In the genomic region with DNA sequence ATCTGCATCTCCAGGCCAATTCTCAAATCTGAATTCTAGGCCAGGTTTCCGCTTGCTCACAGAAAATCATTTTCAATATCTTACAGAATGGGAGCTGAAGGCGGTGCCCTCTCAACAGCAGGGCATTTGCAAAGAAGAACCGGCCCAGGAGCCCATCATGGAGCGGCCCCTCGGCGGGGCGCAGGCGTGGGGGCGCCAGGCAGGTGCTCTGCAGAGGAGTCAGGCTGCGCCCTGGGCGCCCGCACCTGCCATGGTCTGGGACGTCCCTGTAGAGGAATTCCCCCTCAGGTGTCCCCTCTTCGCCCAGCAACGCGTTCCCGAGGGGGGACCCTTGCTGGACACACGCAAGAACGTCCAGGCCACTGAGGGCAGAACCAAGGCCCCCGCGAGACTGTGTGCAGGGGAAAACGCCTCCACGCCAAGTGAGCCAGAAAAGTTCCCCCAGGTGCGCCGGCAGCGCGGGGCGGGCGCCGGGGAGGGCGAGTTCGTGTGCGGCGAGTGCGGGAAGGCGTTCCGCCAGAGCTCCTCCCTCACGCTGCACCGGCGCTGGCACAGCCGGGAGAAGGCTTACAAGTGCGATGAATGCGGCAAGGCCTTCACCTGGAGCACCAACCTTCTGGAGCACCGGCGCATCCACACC, we compare ENCODE assay signal across 1 cellular context.
TF ChIP-seq lines count a peak whose summit lies in the region.

No MANE protein-coding gene starts in this region.

TF ChIP-seq in K562, 482 proteins besides CTCF, POLR2A, EP300 and RAD21:
- TF ChIP-seq TAF15 (IDR thresholded peaks at IDR 0.05; ENCODE audit: low read depth, low read length) (0 out of 2 replicates have a peak, but pooled peaks have one; percentile 56), FIP1L1 (IDR thresholded peaks at IDR 0.05; ENCODE audit: low read depth, low read length, poor library complexity, severe bottlenecking) (peak; percentile 26), ZNF436 (CRISPR knock-in tag; IDR thresholded peaks at IDR 0.05) (no peak), ZNF384 (IDR thresholded peaks at IDR 0.05; ENCODE audit: low read depth, low read length) (no peak), ZBED1 (IDR thresholded peaks at IDR 0.05) (0 out of 2 replicates have a peak, but pooled peaks have one; percentile 39), MIER1 (IDR thresholded peaks at IDR 0.05; ENCODE audit: low read depth) (no peak), HMGN3 (IDR thresholded peaks at IDR 0.05; ENCODE audit: borderline replicate concordance, extremely low read depth, insufficient read length, low read depth, low read length) (peak; percentile 20), ZNF184 (CRISPR knock-in tag; IDR thresholded peaks at IDR 0.05) (0 out of 2 replicates have a peak, but pooled peaks have one; percentile 63)
- TF ChIP-seq, protein P1, sequence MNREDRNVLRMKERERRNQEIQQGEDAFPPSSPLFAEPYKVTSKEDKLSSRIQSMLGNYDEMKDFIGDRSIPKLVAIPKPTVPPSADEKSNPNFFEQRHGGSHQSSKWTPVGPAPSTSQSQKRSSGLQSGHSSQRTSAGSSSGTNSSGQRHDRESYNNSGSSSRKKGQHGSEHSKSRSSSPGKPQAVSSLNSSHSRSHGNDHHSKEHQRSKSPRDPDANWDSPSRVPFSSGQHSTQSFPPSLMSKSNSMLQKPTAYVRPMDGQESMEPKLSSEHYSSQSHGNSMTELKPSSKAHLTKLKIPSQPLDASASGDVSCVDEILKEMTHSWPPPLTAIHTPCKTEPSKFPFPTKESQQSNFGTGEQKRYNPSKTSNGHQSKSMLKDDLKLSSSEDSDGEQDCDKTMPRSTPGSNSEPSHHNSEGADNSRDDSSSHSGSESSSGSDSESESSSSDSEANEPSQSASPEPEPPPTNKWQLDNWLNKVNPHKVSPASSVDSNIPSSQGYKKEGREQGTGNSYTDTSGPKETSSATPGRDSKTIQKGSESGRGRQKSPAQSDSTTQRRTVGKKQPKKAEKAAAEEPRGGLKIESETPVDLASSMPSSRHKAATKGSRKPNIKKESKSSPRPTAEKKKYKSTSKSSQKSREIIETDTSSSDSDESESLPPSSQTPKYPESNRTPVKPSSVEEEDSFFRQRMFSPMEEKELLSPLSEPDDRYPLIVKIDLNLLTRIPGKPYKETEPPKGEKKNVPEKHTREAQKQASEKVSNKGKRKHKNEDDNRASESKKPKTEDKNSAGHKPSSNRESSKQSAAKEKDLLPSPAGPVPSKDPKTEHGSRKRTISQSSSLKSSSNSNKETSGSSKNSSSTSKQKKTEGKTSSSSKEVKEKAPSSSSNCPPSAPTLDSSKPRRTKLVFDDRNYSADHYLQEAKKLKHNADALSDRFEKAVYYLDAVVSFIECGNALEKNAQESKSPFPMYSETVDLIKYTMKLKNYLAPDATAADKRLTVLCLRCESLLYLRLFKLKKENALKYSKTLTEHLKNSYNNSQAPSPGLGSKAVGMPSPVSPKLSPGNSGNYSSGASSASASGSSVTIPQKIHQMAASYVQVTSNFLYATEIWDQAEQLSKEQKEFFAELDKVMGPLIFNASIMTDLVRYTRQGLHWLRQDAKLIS (CRISPR knock-in tag; IDR thresholded peaks at IDR 0.05), result peak; percentile 70; the same call in 1 of the 2 replicates
- TF ChIP-seq, protein P2, sequence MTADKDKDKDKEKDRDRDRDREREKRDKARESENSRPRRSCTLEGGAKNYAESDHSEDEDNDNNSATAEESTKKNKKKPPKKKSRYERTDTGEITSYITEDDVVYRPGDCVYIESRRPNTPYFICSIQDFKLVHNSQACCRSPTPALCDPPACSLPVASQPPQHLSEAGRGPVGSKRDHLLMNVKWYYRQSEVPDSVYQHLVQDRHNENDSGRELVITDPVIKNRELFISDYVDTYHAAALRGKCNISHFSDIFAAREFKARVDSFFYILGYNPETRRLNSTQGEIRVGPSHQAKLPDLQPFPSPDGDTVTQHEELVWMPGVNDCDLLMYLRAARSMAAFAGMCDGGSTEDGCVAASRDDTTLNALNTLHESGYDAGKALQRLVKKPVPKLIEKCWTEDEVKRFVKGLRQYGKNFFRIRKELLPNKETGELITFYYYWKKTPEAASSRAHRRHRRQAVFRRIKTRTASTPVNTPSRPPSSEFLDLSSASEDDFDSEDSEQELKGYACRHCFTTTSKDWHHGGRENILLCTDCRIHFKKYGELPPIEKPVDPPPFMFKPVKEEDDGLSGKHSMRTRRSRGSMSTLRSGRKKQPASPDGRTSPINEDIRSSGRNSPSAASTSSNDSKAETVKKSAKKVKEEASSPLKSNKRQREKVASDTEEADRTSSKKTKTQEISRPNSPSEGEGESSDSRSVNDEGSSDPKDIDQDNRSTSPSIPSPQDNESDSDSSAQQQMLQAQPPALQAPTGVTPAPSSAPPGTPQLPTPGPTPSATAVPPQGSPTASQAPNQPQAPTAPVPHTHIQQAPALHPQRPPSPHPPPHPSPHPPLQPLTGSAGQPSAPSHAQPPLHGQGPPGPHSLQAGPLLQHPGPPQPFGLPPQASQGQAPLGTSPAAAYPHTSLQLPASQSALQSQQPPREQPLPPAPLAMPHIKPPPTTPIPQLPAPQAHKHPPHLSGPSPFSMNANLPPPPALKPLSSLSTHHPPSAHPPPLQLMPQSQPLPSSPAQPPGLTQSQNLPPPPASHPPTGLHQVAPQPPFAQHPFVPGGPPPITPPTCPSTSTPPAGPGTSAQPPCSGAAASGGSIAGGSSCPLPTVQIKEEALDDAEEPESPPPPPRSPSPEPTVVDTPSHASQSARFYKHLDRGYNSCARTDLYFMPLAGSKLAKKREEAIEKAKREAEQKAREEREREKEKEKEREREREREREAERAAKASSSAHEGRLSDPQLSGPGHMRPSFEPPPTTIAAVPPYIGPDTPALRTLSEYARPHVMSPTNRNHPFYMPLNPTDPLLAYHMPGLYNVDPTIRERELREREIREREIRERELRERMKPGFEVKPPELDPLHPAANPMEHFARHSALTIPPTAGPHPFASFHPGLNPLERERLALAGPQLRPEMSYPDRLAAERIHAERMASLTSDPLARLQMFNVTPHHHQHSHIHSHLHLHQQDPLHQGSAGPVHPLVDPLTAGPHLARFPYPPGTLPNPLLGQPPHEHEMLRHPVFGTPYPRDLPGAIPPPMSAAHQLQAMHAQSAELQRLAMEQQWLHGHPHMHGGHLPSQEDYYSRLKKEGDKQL (CRISPR knock-in tag; IDR thresholded peaks at IDR 0.05; ENCODE audit: borderline replicate concordance), result 0 out of 2 replicates have a peak, but pooled peaks have one; percentile 24
- TF ChIP-seq, protein P3, sequence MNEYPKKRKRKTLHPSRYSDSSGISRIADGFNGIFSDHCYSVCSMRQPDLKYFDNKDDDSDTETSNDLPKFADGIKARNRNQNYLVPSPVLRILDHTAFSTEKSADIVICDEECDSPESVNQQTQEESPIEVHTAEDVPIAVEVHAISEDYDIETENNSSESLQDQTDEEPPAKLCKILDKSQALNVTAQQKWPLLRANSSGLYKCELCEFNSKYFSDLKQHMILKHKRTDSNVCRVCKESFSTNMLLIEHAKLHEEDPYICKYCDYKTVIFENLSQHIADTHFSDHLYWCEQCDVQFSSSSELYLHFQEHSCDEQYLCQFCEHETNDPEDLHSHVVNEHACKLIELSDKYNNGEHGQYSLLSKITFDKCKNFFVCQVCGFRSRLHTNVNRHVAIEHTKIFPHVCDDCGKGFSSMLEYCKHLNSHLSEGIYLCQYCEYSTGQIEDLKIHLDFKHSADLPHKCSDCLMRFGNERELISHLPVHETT (CRISPR knock-in tag; conservative IDR thresholded peaks at IDR 0.05 in 1 of 2, IDR thresholded peaks at IDR 0.05 in 1 of 2), result peak in 1 of 2 experiments; percentile 7; a peak in 1 of 4 replicates
- TF ChIP-seq, protein P4, sequence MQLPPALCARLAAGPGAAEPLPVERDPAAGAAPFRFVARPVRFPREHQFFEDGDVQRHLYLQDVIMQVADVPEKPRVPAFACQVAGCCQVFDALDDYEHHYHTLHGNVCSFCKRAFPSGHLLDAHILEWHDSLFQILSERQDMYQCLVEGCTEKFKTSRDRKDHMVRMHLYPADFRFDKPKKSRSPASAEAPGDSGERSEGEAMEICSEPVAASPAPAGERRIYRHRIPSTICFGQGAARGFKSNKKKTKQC (CRISPR knock-in tag; IDR thresholded peaks at IDR 0.05), result peak; percentile 51; the same call in 1 of the 2 replicates
- TF ChIP-seq, protein P5, sequence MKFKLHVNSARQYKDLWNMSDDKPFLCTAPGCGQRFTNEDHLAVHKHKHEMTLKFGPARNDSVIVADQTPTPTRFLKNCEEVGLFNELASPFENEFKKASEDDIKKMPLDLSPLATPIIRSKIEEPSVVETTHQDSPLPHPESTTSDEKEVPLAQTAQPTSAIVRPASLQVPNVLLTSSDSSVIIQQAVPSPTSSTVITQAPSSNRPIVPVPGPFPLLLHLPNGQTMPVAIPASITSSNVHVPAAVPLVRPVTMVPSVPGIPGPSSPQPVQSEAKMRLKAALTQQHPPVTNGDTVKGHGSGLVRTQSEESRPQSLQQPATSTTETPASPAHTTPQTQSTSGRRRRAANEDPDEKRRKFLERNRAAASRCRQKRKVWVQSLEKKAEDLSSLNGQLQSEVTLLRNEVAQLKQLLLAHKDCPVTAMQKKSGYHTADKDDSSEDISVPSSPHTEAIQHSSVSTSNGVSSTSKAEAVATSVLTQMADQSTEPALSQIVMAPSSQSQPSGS (CRISPR knock-in tag; IDR thresholded peaks at IDR 0.05), result 0 out of 2 replicates have a peak, but pooled peaks have one; percentile 33
